Comparison of ENCODE assay signal across 20 cellular contexts in the genomic region with DNA sequence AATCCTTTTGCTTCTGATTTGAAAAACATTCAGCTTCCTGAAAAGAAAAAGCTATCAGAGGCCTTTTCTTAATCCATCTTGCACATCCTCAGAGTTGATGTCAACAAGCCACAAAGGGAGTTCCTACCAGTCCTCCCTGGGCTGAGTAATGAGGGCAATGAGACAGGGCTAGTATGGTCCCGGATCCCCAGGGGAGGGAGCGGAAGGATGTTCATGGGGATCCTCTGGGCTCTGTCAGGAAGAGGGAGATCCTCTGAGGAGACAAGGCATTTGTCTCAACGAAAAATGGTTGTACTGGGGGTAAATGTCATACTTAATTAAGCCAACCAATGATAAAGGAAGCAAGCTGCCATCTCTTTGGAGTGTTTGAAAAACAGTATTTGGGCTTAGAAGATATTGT.
"Had no signal": no experiment of that assay in that cellular context is flagged by ENCODE, and none has a peak within 500 bp of the region (broad histone marks: within the 10 kb centered on the region; RNA-seq: fewer than 3 reads in every experiment).

No MANE protein-coding gene starts in this region.

- H3K4me3 ChIP-seq: coronary artery, heart right ventricle, left ventricle myocardium inferior, lung, sigmoid colon, skin epidermis, stomach, thoracic aorta had no signal

- H3K4me3 Mint-ChIP-seq: immature natural killer cell, nephron progenitor cell had no signal

- H3K9me3 Mint-ChIP-seq: nephron progenitor cell had no signal

- H3K4me1 Mint-ChIP-seq: immature natural killer cell had no signal

- H3K27me3 ChIP-seq: heart right ventricle, neutrophil, sigmoid colon, stomach had no signal

- H3K27ac ChIP-seq: coronary artery, heart right ventricle, left ventricle myocardium inferior, neutrophil, sigmoid colon, skin epidermis, stomach, thoracic aorta had no signal

- H3K36me3 Mint-ChIP-seq: immature natural killer cell had no signal

- H3K27ac Mint-ChIP-seq: immature natural killer cell had no signal

- H3K9me3 ChIP-seq: heart right ventricle, left ventricle myocardium inferior, neutrophil, sigmoid colon, stomach, thoracic aorta had no signal

- H3K36me3 ChIP-seq: heart right ventricle, left ventricle myocardium inferior, neutrophil, sigmoid colon, stomach, thoracic aorta had no signal

- DNase-seq: effector CD4-positive, alpha-beta T cell; foreskin melanocyte; heart right ventricle; immature natural killer cell; left ventricle myocardium inferior; mesenchymal stem cell; midbrain; nephron progenitor cell; posterior cingulate gyrus; sigmoid colon; stimulated activated CD4-positive, alpha-beta T cell treated with anti-CD3 and anti-CD28 coated beads, Interleukin-2, amount 100 ng/mL, for 24 hours; stimulated activated CD4-positive, alpha-beta T cell treated with anti-CD3 and anti-CD28 coated beads, Interleukin-4, amount 100 ng/mL, for 4 hours; stimulated activated naive CD4-positive, alpha-beta T cell; stomach; substantia nigra had no signal
